In genomic region chr15:101461097-101461496, GRCh38 we compare ENCODE assay signal across 16 cellular contexts. TPM values are rescaled to one million over a fixed set of nuclear protein-coding genes. Genes with fewer than 3 reads are reported as not detected.
DNase-seq lines count a peak whose midpoint lies in the region; ATAC-seq lines count a peak whose summit lies in the region.
"Had no signal": no experiment of that assay in that cellular context is flagged by ENCODE, and none has a peak within 500 bp of the region (broad histone marks: within the 10 kb centered on the region; RNA-seq: fewer than 3 reads in every experiment).

No MANE protein-coding gene starts in this region.

- H3K9me3 ChIP-seq in T-helper 17 cell (ENCODE audit: control insufficient read depth, low read length, poor library complexity, severe bottlenecking) = no peaks in the 10 kb centered on the region
- H3K9me3 ChIP-seq: Caco-2 had no signal

- peak overlapping the region; percentile 1 for H3K27ac Mint-ChIP-seq in activated T-cell treated with anti-CD3 and anti-CD28 coated beads, Interleukin-2, amount 50 U/mL, for 24 hours
- peak overlapping the region; percentile 72 for H3K27ac Mint-ChIP-seq in T-helper 17 cell
- peak overlapping the region; percentile 72 for H3K27ac Mint-ChIP-seq in activated T-helper 17 cell treated with anti-CD3 and anti-CD28 coated beads, Interleukin-2, amount 50 U/mL, for 72 hours
- peak overlapping the region; percentile 51 for H3K27ac Mint-ChIP-seq in stimulated activated naive CD8-positive, alpha-beta T cell treated with anti-CD3 and anti-CD28 coated beads, Interleukin-15, Interleukin-2, amounts not matched to agents 100 ng/mL and 50 ng/mL, for 24 hours

- no peaks in the 10 kb centered on the region for H3K36me3 Mint-ChIP-seq in activated T-cell treated with anti-CD3 and anti-CD28 coated beads, Interleukin-2, amount 50 U/mL, for 24 hours (ENCODE audit: low read depth)
- no peaks in the 10 kb centered on the region for H3K36me3 Mint-ChIP-seq in T-helper 17 cell (ENCODE audit: low read depth)
- H3K36me3 Mint-ChIP-seq in activated T-helper 17 cell treated with anti-CD3 and anti-CD28 coated beads, Interleukin-2, amount 50 U/mL, for 72 hours (ENCODE audit: low read depth) = no peaks in the 10 kb centered on the region
- H3K36me3 Mint-ChIP-seq in stimulated activated naive CD8-positive, alpha-beta T cell treated with anti-CD3 and anti-CD28 coated beads, Interleukin-15, Interleukin-2, amounts not matched to agents 100 ng/mL and 50 ng/mL, for 24 hours (ENCODE audit: low read depth) = no peaks in the 10 kb centered on the region
- H3K36me3 Mint-ChIP-seq: CD4-positive, CD25-positive, alpha-beta regulatory T cell had no signal

- H3K4me3 Mint-ChIP-seq in activated T-cell treated with anti-CD3 and anti-CD28 coated beads, Interleukin-2, amount 50 U/mL, for 24 hours = no peak overlapping the region
- no peak overlapping the region for H3K4me3 Mint-ChIP-seq in T-helper 17 cell
- peak overlapping the region; percentile 12 for H3K4me3 Mint-ChIP-seq in activated T-helper 17 cell treated with anti-CD3 and anti-CD28 coated beads, Interleukin-2, amount 50 U/mL, for 72 hours
- no peak overlapping the region for H3K4me3 Mint-ChIP-seq in stimulated activated naive CD8-positive, alpha-beta T cell treated with anti-CD3 and anti-CD28 coated beads, Interleukin-15, Interleukin-2, amounts not matched to agents 100 ng/mL and 50 ng/mL, for 24 hours
- H3K4me3 Mint-ChIP-seq: CD4-positive, CD25-positive, alpha-beta regulatory T cell had no signal

- H3K4me1 Mint-ChIP-seq in activated T-cell treated with anti-CD3 and anti-CD28 coated beads, Interleukin-2, amount 50 U/mL, for 24 hours (ENCODE audit: low read depth) = peaks cover 12% of the 10 kb centered on the region
- peaks cover 23% of the 10 kb centered on the region for H3K4me1 Mint-ChIP-seq in T-helper 17 cell
- peaks cover 17% of the 10 kb centered on the region for H3K4me1 Mint-ChIP-seq in activated T-helper 17 cell treated with anti-CD3 and anti-CD28 coated beads, Interleukin-2, amount 50 U/mL, for 72 hours
- H3K4me1 Mint-ChIP-seq in stimulated activated naive CD8-positive, alpha-beta T cell treated with anti-CD3 and anti-CD28 coated beads, Interleukin-15, Interleukin-2, amounts not matched to agents 100 ng/mL and 50 ng/mL, for 24 hours (ENCODE audit: low read depth) = peaks cover 17% of the 10 kb centered on the region
- H3K4me1 Mint-ChIP-seq: CD4-positive, CD25-positive, alpha-beta regulatory T cell had no signal

- H3K9me3 Mint-ChIP-seq in activated T-cell treated with anti-CD3 and anti-CD28 coated beads, Interleukin-2, amount 50 U/mL, for 24 hours = no peaks in the 10 kb centered on the region
- H3K9me3 Mint-ChIP-seq in activated T-helper 17 cell treated with anti-CD3 and anti-CD28 coated beads, Interleukin-2, amount 50 U/mL, for 72 hours = no peaks in the 10 kb centered on the region
- peaks cover 6% of the 10 kb centered on the region for H3K9me3 Mint-ChIP-seq in stimulated activated naive CD8-positive, alpha-beta T cell treated with anti-CD3 and anti-CD28 coated beads, Interleukin-15, Interleukin-2, amounts not matched to agents 100 ng/mL and 50 ng/mL, for 24 hours

- no peak for DNase-seq in activated T-cell treated with anti-CD3 and anti-CD28 coated beads, Interleukin-2, amount 50 U/mL, for 24 hours
- no peak for DNase-seq in activated T-cell treated with anti-CD3 and anti-CD28 coated beads, Interleukin-2, amount 50 U/mL, for 48 hours
- no peak for DNase-seq in T-helper 17 cell
- no peak for DNase-seq in MV-4-11 (lab: John Stamatoyannopoulos, UW)
- no peak for DNase-seq in activated gamma-delta T cell treated with Interleukin-2 at 50 U/mL for 16 hours
- DNase-seq: ACHN, AML-193, Caco-2, KBM-7, NCI-H1436, NCI-H2081, NCI-H748 treated with DMSO at 0.1 percent for 48 hours had no signal

- peaks cover 31% of the 10 kb centered on the region for H3K27me3 Mint-ChIP-seq in activated T-cell treated with anti-CD3 and anti-CD28 coated beads, Interleukin-2, amount 50 U/mL, for 24 hours
- H3K27me3 Mint-ChIP-seq in T-helper 17 cell = peaks cover 52% of the 10 kb centered on the region
- peaks cover 25% of the 10 kb centered on the region for H3K27me3 Mint-ChIP-seq in activated T-helper 17 cell treated with anti-CD3 and anti-CD28 coated beads, Interleukin-2, amount 50 U/mL, for 72 hours
- H3K27me3 Mint-ChIP-seq in stimulated activated naive CD8-positive, alpha-beta T cell treated with anti-CD3 and anti-CD28 coated beads, Interleukin-15, Interleukin-2, amounts not matched to agents 100 ng/mL and 50 ng/mL, for 24 hours = peaks cover 23% of the 10 kb centered on the region

- no peak for ATAC-seq in T-helper 17 cell
- ATAC-seq in activated T-helper 17 cell treated with anti-CD3 and anti-CD28 coated beads, Interleukin-2, amount 50 U/mL, for 72 hours (replicated peaks) = peak; percentile 85

RNA-seq across cellular contexts. Expression of gene PCSK6, which starts 28.4 kb away (rescaled TPM):
- 10 to 100 TPM in 1 of 2 donors, 1 to 10 TPM in 1; 1.9 to 27.8 TPM for total RNA-seq in T-helper 17 cell
- 1 to 10 TPM in 1 of 2 donors, under 1 TPM in 1; 0.56 to 1.3 TPM for total RNA-seq in activated T-helper 17 cell treated with anti-CD3 and anti-CD28 coated beads, Interleukin-2, amount 50 U/mL, for 72 hours
- total RNA-seq: H4 had no signal

Comparison
In these comparisons a context has a peak if more than half of its experiments do, and no peak if none do; other contexts are left out.
1. H3K27ac Mint-ChIP-seq: peak in every context shown above with its lines; median percentile 72 in T-helper 17 cell; 72 in activated T-helper 17 cell treated with anti-CD3 and anti-CD28 coated beads, Interleukin-2, amount 50 U/mL, for 72 hours; 51 in stimulated activated naive CD8-positive, alpha-beta T cell treated with anti-CD3 and anti-CD28 coated beads, Interleukin-15, Interleukin-2, amounts not matched to agents 100 ng/mL and 50 ng/mL, for 24 hours; 1 in activated T-cell treated with anti-CD3 and anti-CD28 coated beads, Interleukin-2, amount 50 U/mL, for 24 hours.